Comparison of ENCODE assay signal across 24 cellular contexts in genomic region chr10:42878821-42879195, GRCh38.
"Had no signal": no experiment of that assay in that cellular context is flagged by ENCODE, and none has a peak within 500 bp of the region (broad histone marks: within the 10 kb centered on the region; RNA-seq: fewer than 3 reads in every experiment).

No MANE protein-coding gene starts in this region.

- FAIRE-seq: colon, endometrium, endothelial cell of umbilical vein, frontal cortex had no signal

- H3K27me3 ChIP-seq: colonic mucosa, foreskin keratinocyte, gastrocnemius medialis had no signal

- H3K27ac ChIP-seq: colonic mucosa, coronary artery, dorsolateral prefrontal cortex, epithelial cell of prostate, esophagus muscularis mucosa, esophagus squamous epithelium, foreskin keratinocyte, gastrocnemius medialis, gastroesophageal sphincter had no signal

- H3K36me3 ChIP-seq: colonic mucosa, esophagus muscularis mucosa, esophagus squamous epithelium, gastrocnemius medialis, gastroesophageal sphincter had no signal

- H3K4me1 ChIP-seq: colonic mucosa, foreskin keratinocyte, gastrocnemius medialis had no signal

- H3K9me3 ChIP-seq: colonic mucosa, gastrocnemius medialis had no signal

- H3K4me3 ChIP-seq: colonic mucosa, coronary artery, dorsolateral prefrontal cortex, esophagus muscularis mucosa, esophagus squamous epithelium, gastrocnemius medialis, gastroesophageal sphincter had no signal

- DNase-seq: colonic mucosa; cortex of kidney; dermis blood vessel endothelial cell; dorsolateral prefrontal cortex; effector CD4-positive, alpha-beta T cell; effector CD8-positive, alpha-beta T cell; effector memory CD4-positive, alpha-beta T cell; effector memory CD8-positive, alpha-beta T cell; erythroblast; esophagus squamous epithelium; foreskin fibroblast; foreskin keratinocyte; foreskin melanocyte; gastrocnemius medialis; glutamatergic neuron; head of caudate nucleus had no signal
